11 cellular contexts compared by ENCODE assay signal in genomic region chr17:30812218-30813177, GRCh38. TPM values are rescaled to one million over a fixed set of nuclear protein-coding genes. Genes with fewer than 3 reads are reported as not detected.
DNase-seq lines count a peak whose midpoint lies in the region; ATAC-seq and TF ChIP-seq lines count a peak whose summit lies in the region.
"Had no signal": no experiment of that assay in that cellular context is flagged by ENCODE, and none has a peak within 500 bp of the region (broad histone marks: within the 10 kb centered on the region; RNA-seq: fewer than 3 reads in every experiment).

No MANE protein-coding gene starts in this region.

- peaks cover 0 to 6% of the 10 kb centered on the region in 2 experiments for H3K36me3 ChIP-seq in SK-N-SH (replicated peaks in 1 of 2; ENCODE audit: control insufficient read depth in 1 of 2, insufficient read depth in 2 of 2, low read length in 1 of 2)
- H3K36me3 ChIP-seq: thyroid gland had no signal

- H3K27me3 Mint-ChIP-seq in effector memory CD8-positive, alpha-beta T cell: no peaks in the 10 kb centered on the region

- CTCF ChIA-PET in SK-N-SH (lab: Yijun Ruan, JAX): no interaction called here

- POLR2A ChIA-PET in SK-N-SH (lab: Yijun Ruan, JAX): no interaction called here

- no peak overlapping the region for H3K9ac ChIP-seq in SK-N-SH

- H4K20me1 ChIP-seq in SK-N-SH (ENCODE audit: insufficient read depth): peaks cover 5% of the 10 kb centered on the region; the same call in 1 of the 2 replicates

- H3K79me2 ChIP-seq in SK-N-SH (ENCODE audit: insufficient read depth): peaks cover 93% of the 10 kb centered on the region

- DNase-seq in activated CD4-positive, alpha-beta T cell treated with anti-CD3 and anti-CD28 coated beads for 48 hours: peak; percentile 42
- DNase-seq in activated CD4-positive, alpha-beta T cell treated with anti-CD3 and anti-CD28 coated beads for 1 hour: no peak
- DNase-seq in SK-N-SH (no peak), DMS153 treated with DMSO at 0.1 percent for 48 hours (lab: John Stamatoyannopoulos, UW; ENCODE audit: unreplicated experiment) (no peak)
- no peak for DNase-seq in effector memory CD8-positive, alpha-beta T cell
- no peak for DNase-seq in stimulated activated effector memory CD8-positive, alpha-beta T cell treated with anti-CD3 and anti-CD28 coated beads, Interleukin-12 subunit alpha, Interleukin-12 subunit beta, amount 100 ng/mL, for 72 hours (ENCODE audit: low spot score in 2 of 2)
- DNase-seq in stimulated activated CD8-positive, alpha-beta memory T cell treated with anti-CD3 and anti-CD28 coated beads, Interleukin-4, amount 100 ng/mL, for 48 hours: no peak
- DNase-seq: cortex of kidney, NCI-H1436, thyroid gland had no signal

- H3K9me2 ChIP-seq in SK-N-SH: no peaks in the 10 kb centered on the region

- TF ChIP-seq RAD21 in SK-N-SH (IDR thresholded peaks at IDR 0.05; ENCODE audit: low read length): no peak

- 0 out of 4 replicates have a peak overlapping the region, but pooled peaks of 1 of the 2 experiments have one; percentile 5 for H3K27ac ChIP-seq in SK-N-SH (ENCODE audit: low read depth in 2 of 2, low read length in 1 of 2)
- H3K27ac ChIP-seq: thyroid gland had no signal

- 83% methylated on average over 5 of the region's 5 CpGs for WGBS in SK-N-SH (ENCODE audit: low lambda C conversion rate)

- no peak for ATAC-seq in effector memory CD8-positive, alpha-beta T cell (replicated peaks)
- peak; percentile 84 for ATAC-seq in stimulated activated effector memory CD8-positive, alpha-beta T cell treated with anti-CD3 and anti-CD28 coated beads, Interleukin-12 subunit alpha, Interleukin-12 subunit beta, amount 100 ng/mL, for 72 hours
- ATAC-seq in HG03025 (IDR thresholded peaks at IDR 0.05; ENCODE audit: low FRiP score, unreplicated experiment): no peak

- H3K9me3 Mint-ChIP-seq in effector memory CD8-positive, alpha-beta T cell: no peaks in the 10 kb centered on the region
- no peaks in the 10 kb centered on the region for H3K9me3 Mint-ChIP-seq in stimulated activated effector memory CD8-positive, alpha-beta T cell treated with anti-CD3 and anti-CD28 coated beads, Interleukin-12 subunit alpha, Interleukin-12 subunit beta, amount 100 ng/mL, for 72 hours

- TF ChIP-seq EP300 in SK-N-SH (IDR thresholded peaks at IDR 0.05; ENCODE audit: borderline replicate concordance in 1 of 2, low read depth in 1 of 2, low read length in 1 of 2): no peak

- no peak for TF ChIP-seq CTCF in SK-N-SH (IDR thresholded peaks at IDR 0.05)

- no peaks in the 10 kb centered on the region for H3K9me3 ChIP-seq in SK-N-SH
- H3K9me3 ChIP-seq: thyroid gland had no signal

- H3K4me1 Mint-ChIP-seq in effector memory CD8-positive, alpha-beta T cell (ENCODE audit: low read depth in 2 of 2): peaks cover 37 to 41% of the 10 kb centered on the region in 2 donors
- peaks cover 35% of the 10 kb centered on the region for H3K4me1 Mint-ChIP-seq in stimulated activated effector memory CD8-positive, alpha-beta T cell treated with anti-CD3 and anti-CD28 coated beads, Interleukin-12 subunit alpha, Interleukin-12 subunit beta, amount 100 ng/mL, for 72 hours

- H3F3A ChIP-seq in SK-N-SH (replicated peaks; ENCODE audit: insufficient read depth): peaks cover 17% of the 10 kb centered on the region

- peaks cover 25% of the 10 kb centered on the region for H3K36me3 Mint-ChIP-seq in effector memory CD8-positive, alpha-beta T cell (ENCODE audit: insufficient read depth)
- H3K36me3 Mint-ChIP-seq in stimulated activated effector memory CD8-positive, alpha-beta T cell treated with anti-CD3 and anti-CD28 coated beads, Interleukin-12 subunit alpha, Interleukin-12 subunit beta, amount 100 ng/mL, for 72 hours: peaks cover 66% of the 10 kb centered on the region

- H3K27ac Mint-ChIP-seq in effector memory CD8-positive, alpha-beta T cell: peak overlapping the region; percentile 71 to 90
- peak overlapping the region; percentile 88 for H3K27ac Mint-ChIP-seq in stimulated activated effector memory CD8-positive, alpha-beta T cell treated with anti-CD3 and anti-CD28 coated beads, Interleukin-12 subunit alpha, Interleukin-12 subunit beta, amount 100 ng/mL, for 72 hours

- no peak overlapping the region for H3K4me2 ChIP-seq in SK-N-SH

- H3K27me3 ChIP-seq in SK-N-SH (ENCODE audit: insufficient read depth): no peaks in the 10 kb centered on the region
- H3K27me3 ChIP-seq: thyroid gland had no signal

- H3K4me3 Mint-ChIP-seq in effector memory CD8-positive, alpha-beta T cell: peak overlapping the region in 1 of 2 donors; percentile 8
- H3K4me3 Mint-ChIP-seq in stimulated activated effector memory CD8-positive, alpha-beta T cell treated with anti-CD3 and anti-CD28 coated beads, Interleukin-12 subunit alpha, Interleukin-12 subunit beta, amount 100 ng/mL, for 72 hours: no peak overlapping the region

- H2AFZ ChIP-seq in SK-N-SH (ENCODE audit: low read depth): no peak overlapping the region

- 0 out of 4 replicates have a peak, but pooled peaks cover 0 to 6% of the 10 kb centered on the region in 2 experiments for H3K4me1 ChIP-seq in SK-N-SH (ENCODE audit: control insufficient read depth in 1 of 2, insufficient read depth in 2 of 2, low read depth in 1 of 2, low read length in 1 of 2)
- H3K4me1 ChIP-seq: thyroid gland had no signal

- no peak overlapping the region for H3K4me3 ChIP-seq in SK-N-SH (ENCODE audit: low read depth in 2 of 2, low read length in 1 of 2)
- H3K4me3 ChIP-seq: thyroid gland had no signal

TF ChIP-seq in SK-N-SH, 30 proteins besides CTCF, POLR2A, EP300 and RAD21:
- TF ChIP-seq MEF2A (IDR thresholded peaks at IDR 0.05; ENCODE audit: borderline replicate concordance, low read depth) (no peak), PBX3 (IDR thresholded peaks at IDR 0.05) (peak; percentile 30), SIN3A (IDR thresholded peaks at IDR 0.05; ENCODE audit: borderline replicate concordance, low read depth, low read length) (peak; percentile 34; the same call in 1 of the 2 replicates), USF1 (IDR thresholded peaks at IDR 0.05; ENCODE audit: borderline replicate concordance, low read depth) (no peak), TAF1 (IDR thresholded peaks at IDR 0.05; ENCODE audit: borderline replicate concordance, low read depth, low read length) (no peak)

RNA-seq across cellular contexts. Expression of gene CRLF3, which starts 12.0 kb away (rescaled TPM):
- polyA plus RNA-seq in SK-N-SH (2012; rRNA removed): 10.9 and 13.9 TPM in 2 replicates
- 15.6 and 16.6 TPM in 2 replicates for polyA plus RNA-seq in SK-N-SH (2012; cell fraction: cytosol; rRNA removed)
- polyA plus RNA-seq in SK-N-SH (2012; cell fraction: nucleus; rRNA removed): 5.2 and 9.1 TPM in 2 replicates

RNA-seq across cellular contexts. Expression of gene ATAD5, which starts 19.3 kb away (rescaled TPM):
- 0.66 and 0.75 TPM in 2 replicates for polyA plus RNA-seq in SK-N-SH (2012; rRNA removed)
- 0.73 and 0.77 TPM in 2 replicates for polyA plus RNA-seq in SK-N-SH (2012; cell fraction: cytosol; rRNA removed)
- polyA plus RNA-seq in SK-N-SH (2012; cell fraction: nucleus; rRNA removed): 1.2 and 1.8 TPM in 2 replicates
